In the genomic region with DNA sequence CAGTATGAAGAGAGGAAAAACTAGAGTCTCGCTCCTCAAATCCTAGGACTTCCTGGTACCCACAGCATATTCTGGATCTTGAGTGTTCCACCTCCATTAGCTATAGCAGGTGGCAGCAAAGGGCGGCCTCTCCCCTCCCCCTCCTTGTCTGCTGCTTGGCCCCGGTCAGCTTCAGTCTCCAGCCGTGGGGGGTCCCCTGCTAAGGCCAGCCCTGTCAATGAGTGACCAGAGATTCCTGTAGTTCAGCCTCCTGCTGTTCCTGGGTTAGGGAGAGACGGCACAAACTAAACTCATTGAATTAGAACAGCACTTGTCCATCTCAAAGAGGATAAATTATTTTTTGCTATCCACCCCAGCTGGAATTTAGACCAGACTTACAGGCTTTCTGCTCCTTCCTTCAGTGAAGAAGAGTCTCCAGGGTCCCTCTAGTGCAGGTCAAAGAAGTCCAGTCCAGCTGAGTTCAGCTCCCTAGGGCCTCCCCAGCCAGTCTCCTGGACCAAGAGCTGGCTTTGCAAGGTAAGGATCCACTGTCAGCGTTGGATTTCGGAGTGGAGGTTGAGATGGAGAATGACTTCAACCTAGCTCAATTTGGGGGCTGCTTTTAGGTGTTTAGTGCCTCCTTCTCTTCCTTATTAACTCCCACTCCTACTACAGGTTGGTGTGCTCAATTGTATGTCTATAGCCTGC, we compare ENCODE assay signal across 1 cellular context.
TF ChIP-seq lines count a peak whose summit lies in the region.

No MANE protein-coding gene starts in this region.

TF ChIP-seq in WTC11, 78 proteins besides CTCF, POLR2A, EP300 and RAD21 (continued from another document):
- TF ChIP-seq, protein P1, sequence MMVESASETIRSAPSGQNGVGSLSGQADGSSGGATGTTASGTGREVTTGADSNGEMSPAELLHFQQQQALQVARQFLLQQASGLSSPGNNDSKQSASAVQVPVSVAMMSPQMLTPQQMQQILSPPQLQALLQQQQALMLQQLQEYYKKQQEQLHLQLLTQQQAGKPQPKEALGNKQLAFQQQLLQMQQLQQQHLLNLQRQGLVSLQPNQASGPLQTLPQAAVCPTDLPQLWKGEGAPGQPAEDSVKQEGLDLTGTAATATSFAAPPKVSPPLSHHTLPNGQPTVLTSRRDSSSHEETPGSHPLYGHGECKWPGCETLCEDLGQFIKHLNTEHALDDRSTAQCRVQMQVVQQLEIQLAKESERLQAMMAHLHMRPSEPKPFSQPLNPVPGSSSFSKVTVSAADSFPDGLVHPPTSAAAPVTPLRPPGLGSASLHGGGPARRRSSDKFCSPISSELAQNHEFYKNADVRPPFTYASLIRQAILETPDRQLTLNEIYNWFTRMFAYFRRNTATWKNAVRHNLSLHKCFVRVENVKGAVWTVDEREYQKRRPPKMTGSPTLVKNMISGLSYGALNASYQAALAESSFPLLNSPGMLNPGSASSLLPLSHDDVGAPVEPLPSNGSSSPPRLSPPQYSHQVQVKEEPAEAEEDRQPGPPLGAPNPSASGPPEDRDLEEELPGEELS (CRISPR knock-in tag; IDR thresholded peaks at IDR 0.05) = no peak
- no peak for TF ChIP-seq NFYB (CRISPR knock-in tag; conservative IDR thresholded peaks at IDR 0.05; ENCODE audit: low read depth)
- no peak for TF ChIP-seq FOXP1 (CRISPR knock-in tag; IDR thresholded peaks at IDR 0.05; ENCODE audit: borderline replicate concordance)
- TF ChIP-seq, protein P2, sequence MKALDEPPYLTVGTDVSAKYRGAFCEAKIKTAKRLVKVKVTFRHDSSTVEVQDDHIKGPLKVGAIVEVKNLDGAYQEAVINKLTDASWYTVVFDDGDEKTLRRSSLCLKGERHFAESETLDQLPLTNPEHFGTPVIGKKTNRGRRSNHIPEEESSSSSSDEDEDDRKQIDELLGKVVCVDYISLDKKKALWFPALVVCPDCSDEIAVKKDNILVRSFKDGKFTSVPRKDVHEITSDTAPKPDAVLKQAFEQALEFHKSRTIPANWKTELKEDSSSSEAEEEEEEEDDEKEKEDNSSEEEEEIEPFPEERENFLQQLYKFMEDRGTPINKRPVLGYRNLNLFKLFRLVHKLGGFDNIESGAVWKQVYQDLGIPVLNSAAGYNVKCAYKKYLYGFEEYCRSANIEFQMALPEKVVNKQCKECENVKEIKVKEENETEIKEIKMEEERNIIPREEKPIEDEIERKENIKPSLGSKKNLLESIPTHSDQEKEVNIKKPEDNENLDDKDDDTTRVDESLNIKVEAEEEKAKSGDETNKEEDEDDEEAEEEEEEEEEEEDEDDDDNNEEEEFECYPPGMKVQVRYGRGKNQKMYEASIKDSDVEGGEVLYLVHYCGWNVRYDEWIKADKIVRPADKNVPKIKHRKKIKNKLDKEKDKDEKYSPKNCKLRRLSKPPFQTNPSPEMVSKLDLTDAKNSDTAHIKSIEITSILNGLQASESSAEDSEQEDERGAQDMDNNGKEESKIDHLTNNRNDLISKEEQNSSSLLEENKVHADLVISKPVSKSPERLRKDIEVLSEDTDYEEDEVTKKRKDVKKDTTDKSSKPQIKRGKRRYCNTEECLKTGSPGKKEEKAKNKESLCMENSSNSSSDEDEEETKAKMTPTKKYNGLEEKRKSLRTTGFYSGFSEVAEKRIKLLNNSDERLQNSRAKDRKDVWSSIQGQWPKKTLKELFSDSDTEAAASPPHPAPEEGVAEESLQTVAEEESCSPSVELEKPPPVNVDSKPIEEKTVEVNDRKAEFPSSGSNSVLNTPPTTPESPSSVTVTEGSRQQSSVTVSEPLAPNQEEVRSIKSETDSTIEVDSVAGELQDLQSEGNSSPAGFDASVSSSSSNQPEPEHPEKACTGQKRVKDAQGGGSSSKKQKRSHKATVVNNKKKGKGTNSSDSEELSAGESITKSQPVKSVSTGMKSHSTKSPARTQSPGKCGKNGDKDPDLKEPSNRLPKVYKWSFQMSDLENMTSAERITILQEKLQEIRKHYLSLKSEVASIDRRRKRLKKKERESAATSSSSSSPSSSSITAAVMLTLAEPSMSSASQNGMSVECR (CRISPR knock-in tag; IDR thresholded peaks at IDR 0.05; ENCODE audit: borderline replicate concordance) = no peak
- TF ChIP-seq ZNF138 (CRISPR knock-in tag; conservative IDR thresholded peaks at IDR 0.05) = no peak
- TF ChIP-seq, protein P3, sequence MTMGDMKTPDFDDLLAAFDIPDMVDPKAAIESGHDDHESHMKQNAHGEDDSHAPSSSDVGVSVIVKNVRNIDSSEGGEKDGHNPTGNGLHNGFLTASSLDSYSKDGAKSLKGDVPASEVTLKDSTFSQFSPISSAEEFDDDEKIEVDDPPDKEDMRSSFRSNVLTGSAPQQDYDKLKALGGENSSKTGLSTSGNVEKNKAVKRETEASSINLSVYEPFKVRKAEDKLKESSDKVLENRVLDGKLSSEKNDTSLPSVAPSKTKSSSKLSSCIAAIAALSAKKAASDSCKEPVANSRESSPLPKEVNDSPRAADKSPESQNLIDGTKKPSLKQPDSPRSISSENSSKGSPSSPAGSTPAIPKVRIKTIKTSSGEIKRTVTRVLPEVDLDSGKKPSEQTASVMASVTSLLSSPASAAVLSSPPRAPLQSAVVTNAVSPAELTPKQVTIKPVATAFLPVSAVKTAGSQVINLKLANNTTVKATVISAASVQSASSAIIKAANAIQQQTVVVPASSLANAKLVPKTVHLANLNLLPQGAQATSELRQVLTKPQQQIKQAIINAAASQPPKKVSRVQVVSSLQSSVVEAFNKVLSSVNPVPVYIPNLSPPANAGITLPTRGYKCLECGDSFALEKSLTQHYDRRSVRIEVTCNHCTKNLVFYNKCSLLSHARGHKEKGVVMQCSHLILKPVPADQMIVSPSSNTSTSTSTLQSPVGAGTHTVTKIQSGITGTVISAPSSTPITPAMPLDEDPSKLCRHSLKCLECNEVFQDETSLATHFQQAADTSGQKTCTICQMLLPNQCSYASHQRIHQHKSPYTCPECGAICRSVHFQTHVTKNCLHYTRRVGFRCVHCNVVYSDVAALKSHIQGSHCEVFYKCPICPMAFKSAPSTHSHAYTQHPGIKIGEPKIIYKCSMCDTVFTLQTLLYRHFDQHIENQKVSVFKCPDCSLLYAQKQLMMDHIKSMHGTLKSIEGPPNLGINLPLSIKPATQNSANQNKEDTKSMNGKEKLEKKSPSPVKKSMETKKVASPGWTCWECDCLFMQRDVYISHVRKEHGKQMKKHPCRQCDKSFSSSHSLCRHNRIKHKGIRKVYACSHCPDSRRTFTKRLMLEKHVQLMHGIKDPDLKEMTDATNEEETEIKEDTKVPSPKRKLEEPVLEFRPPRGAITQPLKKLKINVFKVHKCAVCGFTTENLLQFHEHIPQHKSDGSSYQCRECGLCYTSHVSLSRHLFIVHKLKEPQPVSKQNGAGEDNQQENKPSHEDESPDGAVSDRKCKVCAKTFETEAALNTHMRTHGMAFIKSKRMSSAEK (CRISPR knock-in tag; IDR thresholded peaks at IDR 0.05; ENCODE audit: borderline replicate concordance) = no peak
- no peak for TF ChIP-seq NR2C2 (CRISPR knock-in tag; IDR thresholded peaks at IDR 0.05)
